In genomic region chr2:135055182-135055786, GRCh38 we compare ENCODE assay signal across 10 cellular contexts. TPM values are rescaled to one million over a fixed set of nuclear protein-coding genes. Genes with fewer than 3 reads are reported as not detected.
A peak's percentile ranks its signal among the peaks of the same experiment; 100 is the strongest.
DNase-seq lines count a peak whose midpoint lies in the region; ATAC-seq and TF ChIP-seq lines count a peak whose summit lies in the region.
"Had no signal": no experiment of that assay in that cellular context is flagged by ENCODE, and none has a peak within 500 bp of the region (broad histone marks: within the 10 kb centered on the region; RNA-seq: fewer than 3 reads in every experiment).

No MANE protein-coding gene starts in this region.

- peak overlapping the region; percentile 63 for H3K27ac ChIP-seq in RWPE2 (ENCODE audit: poor library complexity, severe bottlenecking)

- no peaks in the 10 kb centered on the region for H3K9me3 ChIP-seq in RWPE2 (ENCODE audit: severe bottlenecking)

- H3K4me3 Mint-ChIP-seq in activated CD4-positive, alpha-beta T cell treated with anti-CD3 and anti-CD28 coated beads, Interleukin-2, amount 10 ng/mL, durations not matched to agents 24 days and 14 days, result peak overlapping the region; percentile 94

- peaks cover 69% of the 10 kb centered on the region for H3K36me3 ChIP-seq in RWPE2 (ENCODE audit: low read depth)

- peaks cover 41% of the 10 kb centered on the region for H3K36me3 Mint-ChIP-seq in activated CD4-positive, alpha-beta T cell treated with anti-CD3 and anti-CD28 coated beads, Interleukin-2, amount 10 ng/mL, durations not matched to agents 24 days and 14 days (ENCODE audit: low read depth)

- H3K27me3 Mint-ChIP-seq in activated CD4-positive, alpha-beta T cell treated with anti-CD3 and anti-CD28 coated beads, Interleukin-2, amount 10 ng/mL, durations not matched to agents 24 days and 14 days, result peaks cover 2% of the 10 kb centered on the region

- peaks cover 3% of the 10 kb centered on the region for H3K9me3 Mint-ChIP-seq in activated CD4-positive, alpha-beta T cell treated with anti-CD3 and anti-CD28 coated beads, Interleukin-2, amount 10 ng/mL, durations not matched to agents 24 days and 14 days

- H3K27me3 ChIP-seq in RWPE2 (ENCODE audit: insufficient read depth, poor library complexity, severe bottlenecking), result no peaks in the 10 kb centered on the region

- H3K4me1 Mint-ChIP-seq in activated CD4-positive, alpha-beta T cell treated with anti-CD3 and anti-CD28 coated beads, Interleukin-2, amount 10 ng/mL, durations not matched to agents 24 days and 14 days, result peaks cover 46% of the 10 kb centered on the region

- intact Hi-C loops in activated CD4-positive, alpha-beta T cell treated with anti-CD3 and anti-CD28 coated beads, Interleukin-2, amount 10 ng/mL, durations not matched to agents 24 days and 14 days (cut with micrococcal nuclease), result loop anchor here (10.0 kb wide), 3 partner anchors 50 to 930 kb away; partner anchors contain the start of gene DARS1

- no peak for DNase-seq in activated CD4-positive, alpha-beta T cell treated with anti-CD3 and anti-CD28 coated beads, Interleukin-2, amount 10 ng/mL, durations not matched to agents 24 days and 14 days
- DNase-seq in activated CD4-positive, alpha-beta T cell treated with anti-CD3 and anti-CD28 coated beads, Interleukin-2, amount 50 U/mL, for 4 hours, result no peak
- peak; percentile 70 for DNase-seq in RWPE2 (ENCODE audit: low spot score)
- peak; percentile 77 for DNase-seq in epithelial cell of esophagus (ENCODE audit: low read depth)
- peak; percentile 36 for DNase-seq in renal cortical epithelial cell (ENCODE audit: low read depth)
- no peak for DNase-seq in stimulated activated CD4-positive, alpha-beta T cell treated with anti-CD3 and anti-CD28 coated beads, Interleukin-4, amount 100 ng/mL, for 4 hours
- DNase-seq in UCSD-AML1 (lab: John Stamatoyannopoulos, UW; ENCODE audit: unreplicated experiment), result no peak
- DNase-seq: cerebellar nuclear complex, occipital lobe had no signal

- H3K4me3 ChIP-seq in RWPE2 (ENCODE audit: severe bottlenecking) (no peak overlapping the region), epithelial cell of esophagus (ENCODE audit: low read length) (no peak overlapping the region)

- peaks cover 44% of the 10 kb centered on the region for H3K4me1 ChIP-seq in RWPE2 (ENCODE audit: insufficient read depth, poor library complexity, severe bottlenecking)

- no peak for TF ChIP-seq CTCF in RWPE2 (IDR thresholded peaks at IDR 0.05; ENCODE audit: poor library complexity, severe bottlenecking)
- TF ChIP-seq CTCF in epithelial cell of esophagus (IDR thresholded peaks at IDR 0.05; ENCODE audit: insufficient read depth, low read depth, low read length, missing control alignments), result no peak

- no peak overlapping the region for H3K27ac Mint-ChIP-seq in activated CD4-positive, alpha-beta T cell treated with anti-CD3 and anti-CD28 coated beads, Interleukin-2, amount 10 ng/mL, durations not matched to agents 24 days and 14 days

- ATAC-seq in RWPE2 (ENCODE audit: low read depth) (peak; percentile 81), GM18907 (IDR thresholded peaks at IDR 0.05; ENCODE audit: unreplicated experiment) (no peak)

RNA-seq across cellular contexts. Expression of gene RAB3GAP1, which starts 3.2 kb away (rescaled TPM):
- 24.2 and 26.3 TPM in 2 replicates for total RNA-seq in activated CD4-positive, alpha-beta T cell treated with anti-CD3 and anti-CD28 coated beads, Interleukin-2, amount 10 ng/mL, durations not matched to agents 24 days and 14 days
- 75.2 and 95.4 TPM in 2 replicates for total RNA-seq in renal cortical epithelial cell

RNA-seq across cellular contexts. Expression of gene MAP3K19, which starts 8.0 kb away (rescaled TPM):
- not detected in 2 replicates for total RNA-seq in activated CD4-positive, alpha-beta T cell treated with anti-CD3 and anti-CD28 coated beads, Interleukin-2, amount 10 ng/mL, durations not matched to agents 24 days and 14 days
- total RNA-seq in renal cortical epithelial cell, result not detected in 2 replicates

Comparison
In these comparisons a context has a peak if more than half of its experiments do, and no peak if none do; other contexts are left out.
1. DNase-seq: peak in RWPE2 (single experiment), epithelial cell of esophagus (single experiment) and renal cortical epithelial cell (single experiment); none in activated CD4-positive, alpha-beta T cell treated with anti-CD3 and anti-CD28 coated beads, Interleukin-2, amount 10 ng/mL, durations not matched to agents 24 days and 14 days (single experiment), activated CD4-positive, alpha-beta T cell treated with anti-CD3 and anti-CD28 coated beads, Interleukin-2, amount 50 U/mL, for 4 hours (0 of 2), stimulated activated CD4-positive, alpha-beta T cell treated with anti-CD3 and anti-CD28 coated beads, Interleukin-4, amount 100 ng/mL, for 4 hours (0 of 2) and UCSD-AML1 (single experiment).